Comparison of ENCODE assay signal across 22 cellular contexts in genomic region chr11:128308793-128309192, GRCh38.
"Had no signal": no experiment of that assay in that cellular context is flagged by ENCODE, and none has a peak within 500 bp of the region (broad histone marks: within the 10 kb centered on the region; RNA-seq: fewer than 3 reads in every experiment).

No MANE protein-coding gene starts in this region.

- H3K36me3 ChIP-seq: brain microvascular endothelial cell, cardiac muscle cell, Peyer's patch, SJCRH30 had no signal

- ATAC-seq: activated naive CD4-positive, alpha-beta T cell treated with anti-CD3 and anti-CD28 coated beads, Interleukin-2, amount 50 U/mL, for 72 hours; activated T-cell treated with anti-CD3 and anti-CD28 coated beads, Interleukin-2, amount 50 U/mL, for 72 hours had no signal

- H3K27me3 Mint-ChIP-seq: activated B cell treated with CpG ODN at 0.5 μM for 24 hours; activated CD4-positive, alpha-beta memory T cell treated with anti-CD3 and anti-CD28 coated beads for 36 hours; activated CD4-positive, alpha-beta T cell treated with anti-CD3 and anti-CD28 coated beads, Interleukin-2, amount 10 ng/mL, durations not matched to agents 7 days and 5 days had no signal

- DNase-seq: activated B cell treated with CpG ODN at 0.5 μM for 24 hours; activated CD4-positive, alpha-beta memory T cell treated with anti-CD3 and anti-CD28 coated beads for 36 hours; activated CD4-positive, alpha-beta T cell treated with anti-CD3 and anti-CD28 coated beads, Interleukin-2, amount 10 ng/mL, durations not matched to agents 7 days and 5 days; activated CD8-positive, alpha-beta memory T cell treated with anti-CD3 and anti-CD28 coated beads, Interleukin-2, amount 50 U/mL, for 4 hours; activated T-cell treated with anti-CD3 and anti-CD28 coated beads, Interleukin-2, amount 50 U/mL, for 72 hours; brain microvascular endothelial cell; cerebellar nuclear complex; Kasumi-1; KBM-7; NCI-H146; NCI-H187 treated with DMSO at 0.1 percent for 48 hours; NCI-H2171; NCI-H2227 treated with DMSO at 0.1 percent for 48 hours; Peyer's patch; Right ventricle myocardium superior; SJCRH30; T-helper 2 cell; T1000 had no signal

- H3K9me3 ChIP-seq: Peyer's patch, SJCRH30 had no signal

- H3K4me3 ChIP-seq: cardiac muscle cell, Peyer's patch, SJCRH30 had no signal

- H3K4me3 Mint-ChIP-seq: activated B cell treated with CpG ODN at 0.5 μM for 24 hours; activated CD4-positive, alpha-beta memory T cell treated with anti-CD3 and anti-CD28 coated beads for 36 hours; activated CD4-positive, alpha-beta T cell treated with anti-CD3 and anti-CD28 coated beads, Interleukin-2, amount 10 ng/mL, durations not matched to agents 7 days and 5 days had no signal

- H3K27me3 ChIP-seq: brain microvascular endothelial cell, Peyer's patch, SJCRH30 had no signal

- H3K27ac ChIP-seq: brain microvascular endothelial cell, cardiac muscle cell, Peyer's patch, RWPE1, SJCRH30 had no signal

- H3K27ac Mint-ChIP-seq: activated B cell treated with CpG ODN at 0.5 μM for 24 hours; activated CD4-positive, alpha-beta memory T cell treated with anti-CD3 and anti-CD28 coated beads for 36 hours; activated CD4-positive, alpha-beta T cell treated with anti-CD3 and anti-CD28 coated beads, Interleukin-2, amount 10 ng/mL, durations not matched to agents 7 days and 5 days; activated naive CD4-positive, alpha-beta T cell treated with anti-CD3 and anti-CD28 coated beads, Interleukin-2, amount 50 U/mL, for 72 hours; activated T-cell treated with anti-CD3 and anti-CD28 coated beads, Interleukin-2, amount 50 U/mL, for 72 hours; activated T-helper 2 cell treated with anti-CD3 and anti-CD28 coated beads, Interferon-gamma antibody, Interleukin-2, Interleukin-4, amounts not matched to agents 10 μg/mL and 5 μg/mL and 100 μg/mL, durations not matched to agents 14 hours and 24 hours and 36 hours had no signal
